ENCODE assay signal across 8 cellular contexts in the genomic region with DNA sequence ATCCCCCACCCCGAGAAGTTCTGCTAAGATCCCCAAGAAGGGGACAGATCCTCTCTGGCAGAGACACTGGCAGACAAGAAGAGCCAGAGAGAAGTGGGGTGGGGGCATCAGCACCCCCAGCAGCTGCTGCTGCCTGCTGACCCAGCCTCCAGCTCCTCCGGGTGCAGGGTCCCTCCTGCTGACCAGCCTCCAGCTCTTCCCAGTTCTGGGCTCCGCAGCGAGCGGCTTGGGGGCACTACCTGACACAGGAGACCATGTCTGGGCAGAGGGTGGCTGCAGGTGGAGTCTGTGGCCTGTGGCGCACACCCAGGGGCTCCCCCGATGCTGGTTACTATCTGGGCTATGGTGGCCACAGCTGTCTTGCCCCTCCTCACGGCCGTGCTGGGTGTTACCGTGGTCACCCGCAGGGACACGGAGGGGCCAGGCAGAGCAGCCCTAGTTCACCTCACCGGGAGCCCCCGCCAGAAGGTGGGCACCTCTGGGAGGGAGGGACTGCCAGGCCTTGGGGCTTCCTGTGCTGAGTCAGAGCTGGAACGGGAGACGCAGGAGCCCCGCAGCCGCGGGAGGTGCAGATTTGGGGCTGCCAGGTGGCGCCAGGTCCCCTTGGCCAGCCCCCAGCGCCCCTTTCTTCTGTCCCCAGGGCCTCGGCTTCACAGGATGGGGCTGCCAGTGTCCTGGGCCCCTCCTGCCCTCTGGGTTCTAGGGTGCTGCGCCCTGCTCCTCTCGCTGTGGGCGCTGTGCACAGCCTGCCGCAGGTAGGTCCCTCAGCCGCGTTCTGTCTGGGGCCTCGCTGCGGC. TPM values are rescaled to one million over a fixed set of nuclear protein-coding genes. Genes with fewer than 3 reads are reported as not detected.
A peak's percentile ranks its signal among the peaks of the same experiment; 100 is the strongest.
DNase-seq lines count a peak whose midpoint lies in the region; ATAC-seq, FAIRE-seq and TF ChIP-seq lines count a peak whose summit lies in the region.

No MANE protein-coding gene starts in this region.

- no peak for TF ChIP-seq POLR2A in GM12891 (IDR thresholded peaks at IDR 0.05; ENCODE audit: low read depth, low read length)
- TF ChIP-seq POLR2A in sigmoid colon (IDR thresholded peaks at IDR 0.05) = no peak

- FAIRE-seq in GM12891 (lab: Jason Lieb, UNC) = no peak

- peaks cover 9 to 39% (median 18%) of the 10 kb centered on the region in 4 donors for H3K36me3 ChIP-seq in sigmoid colon

- peak overlapping the region in 3 of 4 donors; percentile 21 to 66 (median 35) for H3K4me3 ChIP-seq in sigmoid colon

- no peak for ATAC-seq in HG03097 (IDR thresholded peaks at IDR 0.05; ENCODE audit: low FRiP score, unreplicated experiment)

- peaks cover 0 to 43% (median 32%) of the 10 kb centered on the region in 4 donors for H3K4me1 ChIP-seq in sigmoid colon

- peaks cover 0 to 10% (median 0%) of the 10 kb centered on the region in 3 donors for H3K27me3 ChIP-seq in sigmoid colon

- H3K27ac ChIP-seq in caudate nucleus (ENCODE audit: low read depth, low read length) (peak overlapping the region; percentile 16), sigmoid colon (no peak overlapping the region)

- TF ChIP-seq CTCF in sigmoid colon (IDR thresholded peaks at IDR 0.05) = no peak

- no peaks in the 10 kb centered on the region for H3K9me3 ChIP-seq in sigmoid colon

- intact Hi-C loops in sigmoid colon (cut with DNase I) (no loop called here), posterior vena cava (cut with DNase I) (no loop called here)

- DNase-seq in GM12891 (ENCODE audit: insufficient read length, low spot score) (no peak), SW480 (ENCODE audit: low spot score) (peak; percentile 72), caudate nucleus (lab: John Stamatoyannopoulos, UW) (peak in 3 of 61 donors; percentile 9 to 29 (median 26)), sigmoid colon (peak; percentile 71), NCI-H1436 treated with DMSO at 0.1 percent for 48 hours (lab: John Stamatoyannopoulos, UW) (no peak), posterior vena cava (ENCODE audit: low spot score) (no peak), HuH-7 (ENCODE audit: low spot score) (no peak)

- WGBS in sigmoid colon, 2 donors = 10 to 20% methylated on average over 30 of the region's 30 CpGs

- no peak for TF ChIP-seq EP300 in sigmoid colon (IDR thresholded peaks at IDR 0.05)

TF ChIP-seq in GM12891, 5 proteins besides CTCF, POLR2A, EP300 and RAD21:
- TF ChIP-seq POLR2AphosphoS5 (IDR thresholded peaks at IDR 0.05; ENCODE audit: low read depth, low read length) (peak; percentile 33; the same call in 1 of the 2 replicates), PAX5 (IDR thresholded peaks at IDR 0.05; ENCODE audit: insufficient read depth, low read length, severe bottlenecking) (no peak)

RNA-seq across cellular contexts. Expression of gene LIME1, which starts 0.6 kb away (rescaled TPM):
- 12.0 TPM for polyA plus RNA-seq in GM12891 (2012; ENCODE audit: low read depth, missing spikeins)
- total RNA-seq in sigmoid colon (1 to 10 TPM; 4.6 to 7.8 (median 6.4) TPM), posterior vena cava (1 to 10 TPM; 4.2 to 4.9 TPM)
- 10 to 100 TPM in 1 of 3 donors, 1 to 10 TPM in 1, not detected in 1; 4.8 to 35.3 TPM for polyA plus RNA-seq in sigmoid colon

RNA-seq across cellular contexts. Expression of gene SLC2A4RG, which starts 2.5 kb away (rescaled TPM):
- 23.9 TPM for polyA plus RNA-seq in GM12891 (2012; ENCODE audit: low read depth, missing spikeins)
- 10 to 100 TPM; 25.2 to 78.2 (median 54.5) TPM for total RNA-seq in sigmoid colon
- 10 to 100 TPM; 19.7 to 33.0 (median 33.0) TPM for polyA plus RNA-seq in sigmoid colon
- 100 to 1,000 TPM in 1 of 2 donors, 10 to 100 TPM in 1; 54.0 to 112 TPM for total RNA-seq in posterior vena cava

RNA-seq across cellular contexts. Expression of gene ZGPAT, which starts 29.3 kb away (rescaled TPM):
- 17.1 TPM for polyA plus RNA-seq in GM12891 (2012; ENCODE audit: low read depth, missing spikeins)
- total RNA-seq in sigmoid colon (10 to 100 TPM; 18.5 to 22.5 (median 19.6) TPM), posterior vena cava (10 to 100 TPM; 15.1 to 15.2 TPM)
- 10 to 100 TPM; 24.0 to 44.9 (median 30.5) TPM for polyA plus RNA-seq in sigmoid colon

RNA-seq across cellular contexts. Expression of gene ARFRP1, which starts 29.3 kb away (rescaled TPM):
- 26.5 TPM for polyA plus RNA-seq in GM12891 (2012; ENCODE audit: low read depth, missing spikeins)
- 10 to 100 TPM; 26.8 to 38.7 (median 28.8) TPM for total RNA-seq in sigmoid colon
- polyA plus RNA-seq in sigmoid colon = 10 to 100 TPM; 39.1 to 70.2 (median 45.6) TPM
- 10 to 100 TPM; 35.7 to 38.1 TPM for total RNA-seq in posterior vena cava

RNA-seq across cellular contexts. Expression of gene TNFRSF6B, which starts 40.6 kb away (rescaled TPM):
- polyA plus RNA-seq in GM12891 (2012; ENCODE audit: low read depth, missing spikeins) = 0.51 TPM
- total RNA-seq in sigmoid colon (10 to 100 TPM in 1 of 4 donors, 1 to 10 TPM in 3; 1.8 to 45.5 (median 4.2) TPM), posterior vena cava (1 to 10 TPM; 5.4 to 7.0 TPM)
- polyA plus RNA-seq in sigmoid colon = 100 to 1,000 TPM in 1 of 3 donors, 1 to 10 TPM in 2; 1.2 to 186 (median 4.8) TPM

Comparison
In these comparisons a context has a peak if more than half of its experiments do, and no peak if none do; other contexts are left out.
1. DNase-seq: peak in SW480 (single experiment) and sigmoid colon (single experiment); none in GM12891 (single experiment), NCI-H1436 treated with DMSO at 0.1 percent for 48 hours (single experiment), posterior vena cava (single experiment) and HuH-7 (single experiment).